Comparison of ENCODE assay signal across 8 cellular contexts in the genomic region with DNA sequence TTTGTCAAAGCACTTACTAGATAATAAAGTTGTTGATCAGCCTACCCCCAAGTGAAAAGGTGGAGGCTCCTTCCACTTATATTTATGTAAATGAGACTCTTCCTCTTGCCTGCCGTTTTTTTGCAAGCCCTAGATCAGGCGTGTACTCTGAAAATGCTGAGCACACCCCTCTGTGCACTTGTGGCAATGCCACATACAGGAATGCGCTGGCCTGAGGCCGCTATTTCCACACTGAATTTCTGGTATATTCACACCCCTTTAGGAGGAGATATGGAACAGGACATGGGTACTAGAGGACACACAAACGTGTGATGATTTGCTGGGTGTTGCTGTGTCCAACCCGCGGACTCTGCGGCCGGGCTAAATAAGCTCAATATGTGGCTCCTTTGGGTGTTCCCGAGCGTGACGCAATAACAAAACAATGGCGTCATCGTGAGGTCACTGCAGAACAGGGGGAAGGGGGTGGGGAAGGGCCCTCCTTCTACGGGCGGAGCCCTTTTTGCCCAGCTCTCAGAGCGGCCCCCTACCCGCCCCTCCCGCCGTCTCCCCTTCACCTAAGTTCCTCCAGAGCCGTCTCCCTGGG. TPM values are rescaled to one million over a fixed set of nuclear protein-coding genes. Genes with fewer than 3 reads are reported as not detected.
DNase-seq lines count a peak whose midpoint lies in the region; ATAC-seq and TF ChIP-seq lines count a peak whose summit lies in the region.

No MANE protein-coding gene starts in this region.

- H3K27me3 Mint-ChIP-seq in natural killer cell (ENCODE audit: low read depth in 2 of 2): no peaks in the 10 kb centered on the region

- ATAC-seq in GM21786 (IDR thresholded peaks at IDR 0.05; ENCODE audit: unreplicated experiment) (peak; percentile 31), natural killer cell (peak; percentile 56 to 71 (median 57))

- peak overlapping the region; percentile 98 to 99 for H3K27ac Mint-ChIP-seq in natural killer cell

- peaks cover 15% of the 10 kb centered on the region for H3K27me3 ChIP-seq in suprapubic skin

- WGBS in suprapubic skin: 6% methylated on average over 10 of the region's 21 CpGs

- TF ChIP-seq CTCF in GM12864 (IDR thresholded peaks at IDR 0.05; ENCODE audit: low read depth, low read length, missing control alignments) (no peak), epithelial cell of esophagus (IDR thresholded peaks at IDR 0.05; ENCODE audit: insufficient read depth, low read depth, low read length, missing control alignments) (no peak), natural killer cell (IDR thresholded peaks at IDR 0.05) (no peak), suprapubic skin (IDR thresholded peaks at IDR 0.05) (no peak)

- no peak for TF ChIP-seq EP300 in suprapubic skin (IDR thresholded peaks at IDR 0.05)

- H3K9me3 ChIP-seq in KOPT-K1 (ENCODE audit: insufficient read depth, low read length, poor library complexity, severe bottlenecking): no peaks in the 10 kb centered on the region
- no peaks in the 10 kb centered on the region for H3K9me3 ChIP-seq in suprapubic skin

- peaks cover 6% of the 10 kb centered on the region for H3K36me3 Mint-ChIP-seq in natural killer cell

- peaks cover 47% of the 10 kb centered on the region for H3K36me3 ChIP-seq in KOPT-K1 (ENCODE audit: insufficient read depth, low read length)
- H3K36me3 ChIP-seq in suprapubic skin: peaks cover 29% of the 10 kb centered on the region

- DNase-seq in GM12864 (ENCODE audit: low read depth) (no peak), epithelial cell of esophagus (ENCODE audit: low read depth) (no peak), natural killer cell (peak; percentile 82), suprapubic skin (ENCODE audit: low spot score in 2 of 2) (peak; percentile 92 to 94), GM19240 (ENCODE audit: insufficient read length, low spot score) (no peak)
- DNase-seq in activated CD4-positive, alpha-beta T cell treated with anti-CD3 and anti-CD28 coated beads, Interleukin-2, amount 50 U/mL, for 48 hours: peak; percentile 80 to 82

- H3K4me1 ChIP-seq in suprapubic skin: peaks cover 24% of the 10 kb centered on the region

- intact Hi-C loops in natural killer cell (cut with micrococcal nuclease): loop anchor here (1.0 to 5.0 kb wide), 4 partner anchors 8 to 267 kb away; a partner anchor contains a TSS

- no peak for TF ChIP-seq POLR2A in suprapubic skin (IDR thresholded peaks at IDR 0.05)

- H3K4me3 Mint-ChIP-seq in natural killer cell: peak overlapping the region; percentile 98

- H3K9me3 Mint-ChIP-seq in natural killer cell: no peaks in the 10 kb centered on the region

- H3K4me3 ChIP-seq in GM12864 (ENCODE audit: low read depth, low read length) (peak overlapping the region; percentile 84), epithelial cell of esophagus (ENCODE audit: low read length) (peak overlapping the region; percentile 94), suprapubic skin (peak overlapping the region; percentile 85)

- peak overlapping the region; percentile 78 for H3K27ac ChIP-seq in KOPT-K1 (ENCODE audit: low read depth, low read length, poor library complexity, severe bottlenecking)
- H3K27ac ChIP-seq in suprapubic skin: peak overlapping the region; percentile 97

- peaks cover 51 to 53% of the 10 kb centered on the region in 2 donors for H3K4me1 Mint-ChIP-seq in natural killer cell

RNA-seq across cellular contexts. Expression of a gene that starts 0.6 kb away (rescaled TPM):
- total RNA-seq in natural killer cell (10 to 100 TPM; 18.3 to 27.0 (median 23.5) TPM), suprapubic skin (10 to 100 TPM; 29.8 to 54.7 (median 36.8) TPM)

RNA-seq across cellular contexts. Expression of a gene that starts 5.7 kb away (rescaled TPM):
- total RNA-seq in natural killer cell (10 to 100 TPM; 54.1 to 63.5 (median 54.8) TPM), suprapubic skin (1 to 10 TPM in 3 of 4 donors, under 1 TPM in 1; 0.45 to 1.4 (median 1.3) TPM)

RNA-seq across cellular contexts. Expression of a gene that starts 7.8 kb away (rescaled TPM):
- total RNA-seq in natural killer cell (10 to 100 TPM; 30.7 to 39.5 (median 37.7) TPM), suprapubic skin (10 to 100 TPM; 35.7 to 82.3 (median 47.0) TPM)

RNA-seq across cellular contexts. Expression of a gene that starts 10.6 kb away (rescaled TPM):
- total RNA-seq in natural killer cell: 10 to 100 TPM; 25.4 to 28.4 (median 26.0) TPM
- 10 to 100 TPM; 10.2 to 26.6 (median 13.1) TPM for total RNA-seq in suprapubic skin

RNA-seq across cellular contexts. Expression of a gene that starts 22.6 kb away (rescaled TPM):
- total RNA-seq in natural killer cell: 1 to 10 TPM; 1.1 to 1.7 (median 1.6) TPM
- 1 to 10 TPM; 1.2 to 4.1 (median 2.0) TPM for total RNA-seq in suprapubic skin

Comparison
In these comparisons a context has a peak if more than half of its experiments do, and no peak if none do; other contexts are left out.
1. DNase-seq: peak in activated CD4-positive, alpha-beta T cell treated with anti-CD3 and anti-CD28 coated beads, Interleukin-2, amount 50 U/mL, for 48 hours (2 of 2), natural killer cell (single experiment) and suprapubic skin (2 of 2); none in GM12864 (single experiment), epithelial cell of esophagus (single experiment) and GM19240 (single experiment).
2. RNA of a gene that starts 5.7 kb away (total RNA-seq): 54.1 to 63.5 TPM in natural killer cell; 0.45 to 1.4 TPM in suprapubic skin; every median in the first group is over 10 times any median in the second.
3. Peak in every context shown above with its lines, with median percentiles within 50 percentile points of each other: H3K4me3 ChIP-seq.